In genomic region chr12:96134200-96134599, GRCh38 we compare ENCODE assay signal across 16 cellular contexts.
"Had no signal": no experiment of that assay in that cellular context is flagged by ENCODE, and none has a peak within 500 bp of the region (broad histone marks: within the 10 kb centered on the region; RNA-seq: fewer than 3 reads in every experiment).

No MANE protein-coding gene starts in this region.

- H3K36me3 ChIP-seq: ascending aorta, right lobe of liver, SJSA1 had no signal

- H3K27ac ChIP-seq: ascending aorta, psoas muscle, right lobe of liver, SJSA1, testis, VCaP had no signal

- DNase-seq: activated CD4-positive, alpha-beta T cell treated with anti-CD3 and anti-CD28 coated beads, Interleukin-2, amount 10 ng/mL, durations not matched to agents 24 days and 14 days; foreskin melanocyte; kidney; mesendoderm; nephron progenitor cell; psoas muscle; right lobe of liver; stimulated activated CD4-positive, alpha-beta T cell treated with anti-CD3 and anti-CD28 coated beads, Interleukin-2, amount 100 ng/mL, for 48 hours; SW 1271; testis had no signal

- H3K36me3 Mint-ChIP-seq: activated naive CD8-positive, alpha-beta T cell had no signal

- H3K4me1 ChIP-seq: psoas muscle, right lobe of liver, testis had no signal

- H3K4me3 ChIP-seq: ascending aorta, psoas muscle, right lobe of liver, SJSA1, testis had no signal

- ATAC-seq: psoas muscle, right lobe of liver had no signal

- H3K9me3 Mint-ChIP-seq: activated CD4-positive, alpha-beta T cell treated with anti-CD3 and anti-CD28 coated beads, Interleukin-2, amount 10 ng/mL, durations not matched to agents 24 days and 14 days; nephron progenitor cell; stimulated activated naive CD8-positive, alpha-beta T cell treated with anti-CD3 and anti-CD28 coated beads, Interleukin-15, Interleukin-2, amounts not matched to agents 100 ng/mL and 50 ng/mL, for 24 hours had no signal

- H3K27ac Mint-ChIP-seq: activated CD4-positive, alpha-beta T cell treated with anti-CD3 and anti-CD28 coated beads, Interleukin-2, amount 10 ng/mL, durations not matched to agents 24 days and 14 days; activated naive CD8-positive, alpha-beta T cell; nephron progenitor cell; stimulated activated naive CD8-positive, alpha-beta T cell treated with anti-CD3 and anti-CD28 coated beads, Interleukin-15, Interleukin-2, amounts not matched to agents 100 ng/mL and 50 ng/mL, for 24 hours had no signal

- H3K9me3 ChIP-seq: ascending aorta, psoas muscle, right lobe of liver, SJSA1, testis had no signal

- H3K27me3 ChIP-seq: ascending aorta, right lobe of liver, SJSA1, testis had no signal

- FAIRE-seq: bronchial epithelial cell, kidney had no signal

- H3K4me3 Mint-ChIP-seq: activated CD4-positive, alpha-beta T cell treated with anti-CD3 and anti-CD28 coated beads, Interleukin-2, amount 10 ng/mL, durations not matched to agents 24 days and 14 days; activated naive CD8-positive, alpha-beta T cell; nephron progenitor cell; stimulated activated naive CD8-positive, alpha-beta T cell treated with anti-CD3 and anti-CD28 coated beads, Interleukin-15, Interleukin-2, amounts not matched to agents 100 ng/mL and 50 ng/mL, for 24 hours had no signal
